ENCODE assay signal across 14 cellular contexts in the genomic region with DNA sequence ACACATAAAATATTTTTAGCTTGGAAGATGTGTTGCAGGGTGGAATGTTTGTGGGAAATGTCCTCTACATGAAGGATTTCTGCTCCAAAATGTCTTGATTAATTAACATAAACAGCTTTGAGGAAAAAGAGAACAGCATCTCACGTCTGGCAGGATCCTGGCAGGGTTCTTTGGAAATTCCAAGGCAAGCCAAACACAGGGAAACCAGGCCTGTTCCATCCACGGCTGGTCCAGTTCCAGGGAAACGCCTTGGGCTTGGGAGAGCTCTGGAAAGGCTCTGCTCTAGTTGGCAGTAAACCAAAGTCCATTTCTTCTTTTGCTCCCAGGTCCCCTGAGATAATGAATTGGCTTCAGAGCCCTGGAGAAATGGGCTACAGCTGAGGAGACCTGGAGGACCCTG. TPM values are rescaled to one million over a fixed set of nuclear protein-coding genes. Genes with fewer than 3 reads are reported as not detected.
A peak's percentile ranks its signal among the peaks of the same experiment; 100 is the strongest.
DNase-seq lines count a peak whose midpoint lies in the region; ATAC-seq, FAIRE-seq and TF ChIP-seq lines count a peak whose summit lies in the region.
"Had no signal": no experiment of that assay in that cellular context is flagged by ENCODE, and none has a peak within 500 bp of the region (broad histone marks: within the 10 kb centered on the region; RNA-seq: fewer than 3 reads in every experiment).

No MANE protein-coding gene starts in this region.

- ATAC-seq in GM19463 (IDR thresholded peaks at IDR 0.05; ENCODE audit: unreplicated experiment), result no peak
- no peak for ATAC-seq in HG02588 (IDR thresholded peaks at IDR 0.05; ENCODE audit: unreplicated experiment)
- ATAC-seq: K562 had no signal

- 36% methylated on average over 3 of the region's 3 CpGs for WGBS in mammary epithelial cell (ENCODE audit: low coverage, missing lambda C conversion rate)
- 53% methylated on average over 3 of the region's 3 CpGs for WGBS in hepatocyte (ENCODE audit: low lambda C conversion rate, missing lambda C conversion rate)
- 6 to 16% (median 11%) methylated on average over 3 of the region's 3 CpGs for WGBS in small intestine, 3 donors

- H3K9ac ChIP-seq in mammary epithelial cell (ENCODE audit: insufficient read depth, low read length), result no peak overlapping the region

- dilution Hi-C loops in mammary epithelial cell (cut with HindIII; ENCODE audit: low sequenced_read_pairs), result no loop called here

- CTCF ChIA-PET in mammary epithelial cell (lab: Charles Lee; ENCODE audit: low non-redundant PET), result no interaction called here

- no peaks in the 10 kb centered on the region for H3K27me3 ChIP-seq in mammary epithelial cell (ENCODE audit: insufficient read depth, low read length)
- no peaks in the 10 kb centered on the region for H3K27me3 ChIP-seq in hepatocyte
- no peaks in the 10 kb centered on the region for H3K27me3 ChIP-seq in small intestine (ENCODE audit: control insufficient read depth in 2 of 2, insufficient read depth in 2 of 2, low read length in 2 of 2)

- no TSS peak for BruUV-seq in mammary epithelial cell (replicated peaks; lab: Mats Ljungman, UMichigan)

- no peaks in the 10 kb centered on the region for H3K9me2 ChIP-seq in hepatocyte (replicated peaks; ENCODE audit: insufficient read depth)

- H3K79me2 ChIP-seq in mammary epithelial cell (ENCODE audit: insufficient read depth, low read length), result no peaks in the 10 kb centered on the region
- no peaks in the 10 kb centered on the region for H3K79me2 ChIP-seq in hepatocyte

- H3K4me1 ChIP-seq in mammary epithelial cell (ENCODE audit: insufficient read depth, low read length), result peaks cover 32% of the 10 kb centered on the region
- H3K4me1 ChIP-seq in hepatocyte (ENCODE audit: insufficient read depth), result peaks cover 6% of the 10 kb centered on the region
- H3K4me1 ChIP-seq in small intestine (ENCODE audit: control insufficient read depth in 2 of 2, insufficient read depth in 1 of 2, low read depth in 1 of 2, low read length in 1 of 2), result no peaks in the 10 kb centered on the region

- H3K27ac ChIP-seq in mammary epithelial cell (ENCODE audit: insufficient read depth, low read depth, low read length), result no peak overlapping the region
- no peak overlapping the region for H3K27ac ChIP-seq in hepatocyte
- peak overlapping the region in 1 of 2 donors; percentile 39 for H3K27ac ChIP-seq in small intestine (ENCODE audit: low read depth in 1 of 2, low read length in 1 of 2)

- in situ Hi-C loops in mammary epithelial cell (cut with MboI; ENCODE audit: low sequenced_read_pairs in 2 of 2), result no loop called here

- H3K4me3 ChIP-seq in mammary epithelial cell (replicated peaks in 1 of 3; ENCODE audit: insufficient read depth in 1 of 3, low read depth in 2 of 3, low read length in 3 of 3), result no peak overlapping the region
- no peak overlapping the region for H3K4me3 ChIP-seq in hepatocyte
- H3K4me3 ChIP-seq in small intestine (ENCODE audit: low read depth in 1 of 2, low read length in 2 of 2), result no peak overlapping the region
- H3K4me3 ChIP-seq: K562 had no signal

- no peak overlapping the region for H3K4me2 ChIP-seq in mammary epithelial cell (ENCODE audit: insufficient read depth, low read depth, low read length)
- peak overlapping the region; percentile 21 for H3K4me2 ChIP-seq in hepatocyte

- peak; percentile 73 for DNase-seq in GM03348 (ENCODE audit: low spot score)
- DNase-seq in mammary epithelial cell, result no peak
- DNase-seq in hepatocyte (ENCODE audit: low spot score), result peak; percentile 49
- peak; percentile 55 for DNase-seq in small intestine
- DNase-seq in NCI-H748 treated with DMSO at 0.1 percent for 48 hours (lab: John Stamatoyannopoulos, UW), result no peak
- no peak for DNase-seq in NCI-H226
- DNase-seq: H7, kidney glomerular epithelial cell had no signal

- intact Hi-C loops in mammary epithelial cell (cut with micrococcal nuclease), result no loop called here

- TF ChIP-seq CTCF in mammary epithelial cell (conservative IDR thresholded peaks at IDR 0.05 in 1 of 2, IDR thresholded peaks at IDR 0.05 in 1 of 2; ENCODE audit: extremely low read depth in 1 of 2, insufficient read depth in 1 of 2, low read depth in 1 of 2, low read length in 2 of 2), result no peak
- TF ChIP-seq CTCF in hepatocyte (IDR thresholded peaks at IDR 0.05; ENCODE audit: poor library complexity), result no peak

- H3K36me3 ChIP-seq in mammary epithelial cell (ENCODE audit: insufficient read depth, low read length) (no peaks in the 10 kb centered on the region), hepatocyte (replicated peaks; ENCODE audit: insufficient read depth, low read depth) (no peaks in the 10 kb centered on the region), small intestine (ENCODE audit: control insufficient read depth in 2 of 2, insufficient read depth in 2 of 2, low read length in 2 of 2) (no peaks in the 10 kb centered on the region)

- H3K9me3 ChIP-seq in mammary epithelial cell (replicated peaks; ENCODE audit: insufficient read depth, low read length), result no peaks in the 10 kb centered on the region
- no peaks in the 10 kb centered on the region for H3K9me3 ChIP-seq in hepatocyte (ENCODE audit: low read depth)
- H3K9me3 ChIP-seq in small intestine (ENCODE audit: control insufficient read depth, low read depth), result no peaks in the 10 kb centered on the region

- peak overlapping the region; percentile 63 for H2AFZ ChIP-seq in mammary epithelial cell (ENCODE audit: low read depth, low read length)
- H2AFZ ChIP-seq in hepatocyte, result no peak overlapping the region

- no peaks in the 10 kb centered on the region for H4K20me1 ChIP-seq in mammary epithelial cell (ENCODE audit: insufficient read depth, low read length)
- no peaks in the 10 kb centered on the region for H4K20me1 ChIP-seq in hepatocyte (ENCODE audit: insufficient read depth, poor library complexity, severe bottlenecking)

- no peak for FAIRE-seq in small intestine (lab: Jason Lieb, UNC)
- FAIRE-seq: endothelial cell of umbilical vein, G401.6, K562, TTC549 had no signal

RNA-seq across cellular contexts. Expression of a gene that starts 42.4 kb away (rescaled TPM):
- total RNA-seq in mammary epithelial cell (10 to 100 TPM; 20.5 to 20.7 TPM), hepatocyte (30.7 and 37.5 TPM in 2 replicates)
- polyA plus RNA-seq in mammary epithelial cell (9.1 TPM), hepatocyte (6.0 and 10.9 TPM in 2 replicates), small intestine (1 to 10 TPM; 3.5 to 7.2 (median 6.3) TPM)
- 67.3 TPM for polyA minus RNA-seq in mammary epithelial cell

Comparison
In these comparisons a context has a peak if more than half of its experiments do, and no peak if none do; other contexts are left out.
1. DNase-seq: peak in GM03348 (single experiment), hepatocyte (single experiment) and small intestine (single experiment); none in mammary epithelial cell (single experiment), NCI-H748 treated with DMSO at 0.1 percent for 48 hours (single experiment) and NCI-H226 (single experiment).